ENCODE assay signal across 8 cellular contexts in the genomic region with DNA sequence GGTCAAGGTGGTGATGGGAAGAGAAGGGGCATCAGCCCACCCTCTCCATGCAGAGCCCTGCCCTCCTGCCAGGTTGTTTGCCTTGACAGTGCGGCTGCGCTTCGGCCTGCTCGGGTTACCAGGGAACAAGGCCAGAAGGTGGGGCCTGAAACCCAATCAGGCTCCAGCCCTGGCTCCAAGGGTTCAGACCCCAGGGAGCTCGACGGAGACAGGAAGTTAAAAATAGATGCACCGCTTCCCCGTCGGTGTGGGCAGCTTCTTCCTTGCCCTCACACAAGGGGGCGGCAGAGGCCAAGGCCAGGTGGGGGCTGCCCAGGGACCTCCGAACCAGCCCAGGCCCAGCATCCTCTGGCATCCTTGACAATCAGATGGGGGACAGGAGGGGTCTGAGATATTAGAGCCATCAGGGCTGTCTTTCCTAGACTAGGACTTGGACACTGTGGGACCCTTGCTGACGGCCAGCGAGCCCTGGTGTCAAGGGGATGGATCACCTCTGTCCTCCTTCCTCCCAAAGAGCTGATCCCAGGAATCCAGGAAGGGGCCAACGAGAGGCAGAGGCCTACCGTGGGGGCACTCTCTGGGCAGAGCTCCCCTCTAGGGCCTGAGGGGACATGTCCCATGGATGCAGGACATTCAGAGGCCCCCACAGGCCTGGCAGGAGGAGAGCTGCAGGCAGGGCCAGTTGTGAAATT.
A peak's percentile ranks its signal among the peaks of the same experiment; 100 is the strongest.
DNase-seq lines count a peak whose midpoint lies in the region; ATAC-seq, FAIRE-seq and TF ChIP-seq lines count a peak whose summit lies in the region.

No MANE protein-coding gene starts in this region.

- CTCF ChIA-PET in BJ (lab: Yijun Ruan, JAX), result interaction anchor here (0.5 to 4.3 kb wide), 29 partner anchors 9 to 164 kb away, joined by 3 to 45 read pairs (median 6); no protein-coding TSS in a partner anchor
- CTCF ChIA-PET in RWPE1 (lab: Yijun Ruan, JAX), result interaction anchor here (0.5 to 3.1 kb wide), 14 partner anchors 9 to 510 kb away, joined by 3 to 26 read pairs (median 3); no protein-coding TSS in a partner anchor
- CTCF ChIA-PET in CD4-positive, alpha-beta T cell (lab: Charles Lee), result interaction anchor here (0.9 kb wide), 1 partner anchor 123 kb away, joined by 3 read pairs; no protein-coding TSS in a partner anchor

- H3K27ac ChIP-seq in HL-60 (replicated peaks), result no peak overlapping the region
- H3K27ac ChIP-seq in RWPE1, result peak overlapping the region; percentile 70
- peak overlapping the region in 2 of 4 donors; percentile 8 to 58 for H3K27ac ChIP-seq in pancreas
- no peak overlapping the region for H3K27ac ChIP-seq in CD4-positive, alpha-beta T cell (ENCODE audit: low read depth, low read length)

- no peak for FAIRE-seq in pancreas (lab: Jason Lieb, UNC)

- no peaks in the 10 kb centered on the region for H3K36me3 ChIP-seq in BJ (ENCODE audit: control insufficient read depth, insufficient read depth, low read length)
- H3K36me3 ChIP-seq in pancreas, result no peaks in the 10 kb centered on the region

- intact Hi-C loops in pancreas (cut with DNase I), result no loop called here
- intact Hi-C loops in CD4-positive, alpha-beta T cell (cut with DNase I, micrococcal nuclease), result no loop called here

- ATAC-seq in pancreas (peak in 3 of 4 donors; percentile 33 to 53 (median 49)), esophagus mucosa (no peak), GM21360 (IDR thresholded peaks at IDR 0.05; ENCODE audit: unreplicated experiment) (no peak)
- ATAC-seq in CD4-positive, alpha-beta T cell (ENCODE audit: poor library complexity), result no peak

- H3K4me1 ChIP-seq in pancreas, result peaks cover 0 to 13% (median 0%) of the 10 kb centered on the region in 3 donors

- peak; percentile 82 for TF ChIP-seq CTCF in BJ (IDR thresholded peaks at IDR 0.05; ENCODE audit: insufficient read depth, low read depth, low read length)
- TF ChIP-seq CTCF in HL-60 (IDR thresholded peaks at IDR 0.05; ENCODE audit: insufficient read depth, low read length), result peak; percentile 58
- no peak; the same call in 1 of the 2 replicates for TF ChIP-seq CTCF in RWPE1 (conservative IDR thresholded peaks at IDR 0.05; ENCODE audit: low read depth)
- TF ChIP-seq CTCF in epithelial cell of esophagus (IDR thresholded peaks at IDR 0.05; ENCODE audit: insufficient read depth, low read depth, low read length, missing control alignments), result peak; percentile 43
- peak in 1 of 4 donors; percentile 37 for TF ChIP-seq CTCF in pancreas (IDR thresholded peaks at IDR 0.05)
- TF ChIP-seq CTCF in CD4-positive, alpha-beta T cell (IDR thresholded peaks at IDR 0.05), result no peak

- POLR2A ChIA-PET in BJ (lab: Charles Lee) (interaction anchor here (0.6 kb wide), 1 partner anchor 162 kb away, joined by 4 read pairs; no protein-coding TSS in a partner anchor), RWPE1 (lab: Yijun Ruan, JAX; ENCODE audit: low non-redundant PET) (no interaction called here)
- POLR2A ChIA-PET in CD4-positive, alpha-beta T cell (lab: Charles Lee), result no interaction called here

- DNase-seq in BJ (ENCODE audit: low read depth) (no peak), HL-60 (ENCODE audit: low read depth in 1 of 2, low spot score in 1 of 2) (peak; percentile 41 to 62), RWPE1 (ENCODE audit: low spot score) (no peak), epithelial cell of esophagus (ENCODE audit: low read depth) (peak; percentile 16), pancreas (peak in 3 of 6 donors; percentile 34 to 75 (median 54))
- no peak for DNase-seq in CD4-positive, alpha-beta T cell

- no peaks in the 10 kb centered on the region for H3K36me3 Mint-ChIP-seq in CD4-positive, alpha-beta T cell (ENCODE audit: low read depth)

- no peaks in the 10 kb centered on the region for H3K4me1 Mint-ChIP-seq in CD4-positive, alpha-beta T cell (ENCODE audit: low read depth)

- no peaks in the 10 kb centered on the region for H3K9me3 Mint-ChIP-seq in CD4-positive, alpha-beta T cell

- H3K27ac Mint-ChIP-seq in CD4-positive, alpha-beta T cell, result no peak overlapping the region

- H3K27me3 ChIP-seq in BJ (ENCODE audit: control insufficient read depth, insufficient read depth, low read length), result no peaks in the 10 kb centered on the region
- no peaks in the 10 kb centered on the region for H3K27me3 ChIP-seq in HL-60 (ENCODE audit: insufficient read depth, poor library complexity, severe bottlenecking)
- H3K27me3 ChIP-seq in pancreas, result no peaks in the 10 kb centered on the region
- no peaks in the 10 kb centered on the region for H3K27me3 ChIP-seq in CD4-positive, alpha-beta T cell (ENCODE audit: control insufficient read depth, insufficient read depth, low read length)

- WGBS in pancreas, 2 donors, result 35 to 37% methylated on average over 15 of the region's 15 CpGs

- H3K4me3 Mint-ChIP-seq in CD4-positive, alpha-beta T cell, result no peak overlapping the region

- H3K27me3 Mint-ChIP-seq in CD4-positive, alpha-beta T cell, result no peaks in the 10 kb centered on the region

- H3K9me3 ChIP-seq in pancreas, result no peaks in the 10 kb centered on the region
- H3K9me3 ChIP-seq in CD4-positive, alpha-beta T cell (ENCODE audit: control insufficient read depth, low read length), result peaks cover 4% of the 10 kb centered on the region

- H3K4me3 ChIP-seq in BJ (ENCODE audit: low read depth, low read length) (no peak overlapping the region), HL-60 (replicated peaks; ENCODE audit: insufficient read depth, low read length) (no peak overlapping the region), epithelial cell of esophagus (ENCODE audit: low read length) (no peak overlapping the region), pancreas (no peak overlapping the region)

Comparison
In these comparisons a context has a peak if more than half of its experiments do, and no peak if none do; other contexts are left out.
1. DNase-seq: peak in HL-60 (2 of 2) and epithelial cell of esophagus (single experiment); none in BJ (single experiment), RWPE1 (single experiment) and CD4-positive, alpha-beta T cell (0 of 10).
2. CTCF ChIP-seq: peak in BJ (single experiment), HL-60 (single experiment) and epithelial cell of esophagus (single experiment); none in RWPE1 (single experiment) and CD4-positive, alpha-beta T cell (single experiment).
3. ATAC-seq: peak in pancreas (3 of 4); none in esophagus mucosa (single experiment), GM21360 (single experiment) and CD4-positive, alpha-beta T cell (single experiment).